In the genomic region with DNA sequence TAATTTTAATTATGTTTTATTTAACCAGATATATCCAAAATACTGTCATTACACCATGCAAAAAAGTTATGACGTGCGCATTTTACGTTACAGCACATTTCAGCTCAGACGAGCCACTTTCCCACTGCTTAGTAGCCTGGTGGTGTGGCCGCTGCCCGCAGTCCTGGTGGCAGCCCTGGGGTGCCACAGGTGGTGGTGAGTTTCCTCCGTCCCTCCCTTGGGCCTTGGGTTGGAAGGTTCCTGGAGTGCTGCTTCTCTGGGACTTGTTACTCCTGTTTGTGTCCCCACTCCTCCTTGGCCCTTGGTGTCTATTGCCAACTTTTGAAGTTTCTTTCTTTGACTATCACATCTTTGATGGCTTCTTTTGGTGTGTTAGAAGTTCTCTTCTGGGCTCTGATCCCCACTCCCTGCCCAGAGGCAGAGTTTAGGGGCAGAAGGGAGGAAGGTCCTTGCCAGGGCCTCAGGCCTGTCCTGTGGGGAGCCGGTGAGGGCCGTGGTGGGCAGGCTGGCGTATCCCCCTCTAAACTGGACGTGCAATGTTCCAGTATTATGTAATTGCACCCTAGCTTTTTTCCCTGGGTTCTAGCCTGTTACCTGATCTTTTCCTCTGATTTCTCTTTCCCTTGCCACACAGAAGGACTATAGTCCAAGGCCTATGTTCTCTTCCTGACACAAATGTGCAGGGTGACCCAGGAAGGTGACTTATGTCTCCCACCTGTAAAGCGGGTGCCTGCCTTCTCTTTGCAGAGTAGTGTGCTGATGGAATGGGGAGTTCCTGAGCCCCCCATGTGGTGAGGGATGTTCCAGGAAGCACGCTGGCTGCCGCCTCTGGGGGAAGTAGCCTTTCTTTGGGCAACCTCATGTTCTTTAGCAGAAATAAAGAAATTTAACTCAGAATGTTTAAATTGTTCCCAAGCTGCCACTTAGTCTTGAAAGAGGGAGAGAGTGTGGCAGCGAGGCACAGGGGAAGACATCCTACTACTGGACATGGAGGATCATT, we compare ENCODE assay signal across 1 cellular context.
TF ChIP-seq lines count a peak whose summit lies in the region.

No MANE protein-coding gene starts in this region.

TF ChIP-seq in HEK293, 187 proteins besides CTCF, POLR2A, EP300 and RAD21 (continued from another document):
- TF ChIP-seq ELK4 (IDR thresholded peaks at IDR 0.05; ENCODE audit: borderline replicate concordance, low read depth, low read length) (no peak), ZNF140 (tag by site-specific recombination; IDR thresholded peaks at IDR 0.05) (no peak)
